In genomic region chr2:241015439-241015838, GRCh38 we compare ENCODE assay signal across 13 cellular contexts.
"Had no signal": no experiment of that assay in that cellular context is flagged by ENCODE, and none has a peak within 500 bp of the region (broad histone marks: within the 10 kb centered on the region; RNA-seq: fewer than 3 reads in every experiment).

No MANE protein-coding gene starts in this region.

- H3K4me3 Mint-ChIP-seq: activated naive CD8-positive, alpha-beta T cell treated with anti-CD3 and anti-CD28 coated beads, Interleukin-2, amount 10 ng/mL, durations not matched to agents 7 days and 5 days; neural progenitor cell had no signal

- H3K4me1 Mint-ChIP-seq: neural progenitor cell had no signal

- ATAC-seq: left lung; right lobe of liver; stimulated activated naive CD8-positive, alpha-beta T cell treated with anti-CD3 and anti-CD28 coated beads, Interleukin-15, Interleukin-2, amounts not matched to agents 100 U/mL and 50 U/mL, for 24 hours had no signal

- H3K27me3 ChIP-seq: breast epithelium, left lung, neural progenitor cell, right lobe of liver had no signal

- H3K27me3 Mint-ChIP-seq: activated naive CD8-positive, alpha-beta T cell treated with anti-CD3 and anti-CD28 coated beads, Interleukin-2, amount 10 ng/mL, durations not matched to agents 7 days and 5 days had no signal

- H3K9me3 Mint-ChIP-seq: activated naive CD8-positive, alpha-beta T cell treated with anti-CD3 and anti-CD28 coated beads, Interleukin-2, amount 10 ng/mL, durations not matched to agents 7 days and 5 days had no signal

- H3K36me3 ChIP-seq: breast epithelium, left lung, neural progenitor cell, right lobe of liver, WERI-Rb-1 had no signal

- DNase-seq: activated CD4-positive, alpha-beta T cell treated with anti-CD3 and anti-CD28 coated beads for 4 hours; activated naive CD8-positive, alpha-beta T cell treated with anti-CD3 and anti-CD28 coated beads, Interleukin-2, amount 10 ng/mL, durations not matched to agents 7 days and 5 days; anterior cingulate cortex; foreskin melanocyte; SK-N-SH; stimulated activated naive CD8-positive, alpha-beta T cell treated with anti-CD3 and anti-CD28 coated beads, Interleukin-15, Interleukin-2, amounts not matched to agents 100 U/mL and 50 U/mL, for 24 hours; T-helper 1 cell; WERI-Rb-1 had no signal

- H3K27ac Mint-ChIP-seq: activated naive CD8-positive, alpha-beta T cell treated with anti-CD3 and anti-CD28 coated beads, Interleukin-2, amount 10 ng/mL, durations not matched to agents 7 days and 5 days; neural progenitor cell had no signal

- H3K4me3 ChIP-seq: breast epithelium, dorsolateral prefrontal cortex, left lung, neural progenitor cell, right lobe of liver had no signal

- H3K27ac ChIP-seq: breast epithelium, dorsolateral prefrontal cortex, left lung, neural progenitor cell, right lobe of liver, WERI-Rb-1 had no signal

- H3K4me1 ChIP-seq: neural progenitor cell, right lobe of liver had no signal

- H3K9me3 ChIP-seq: breast epithelium, left lung, right lobe of liver, SK-N-SH had no signal

- H3K36me3 Mint-ChIP-seq: activated naive CD8-positive, alpha-beta T cell treated with anti-CD3 and anti-CD28 coated beads, Interleukin-2, amount 10 ng/mL, durations not matched to agents 7 days and 5 days; neural progenitor cell had no signal
